Comparison of ENCODE assay signal across 9 cellular contexts in genomic region chr16:3106205-3106928, GRCh38. TPM values are rescaled to one million over a fixed set of nuclear protein-coding genes. Genes with fewer than 3 reads are reported as not detected.
DNase-seq lines count a peak whose midpoint lies in the region; ATAC-seq and TF ChIP-seq lines count a peak whose summit lies in the region.
"Had no signal": no experiment of that assay in that cellular context is flagged by ENCODE, and none has a peak within 500 bp of the region (broad histone marks: within the 10 kb centered on the region; RNA-seq: fewer than 3 reads in every experiment).

No MANE protein-coding gene starts in this region.

- H3K4me2 ChIP-seq in mesendoderm (ENCODE audit: low read length) = peak overlapping the region; percentile 55

- TF ChIP-seq CTCF in CD8-positive, alpha-beta T cell (IDR thresholded peaks at IDR 0.05) = no peak

- H3K9me3 Mint-ChIP-seq in CD8-positive, alpha-beta T cell = no peaks in the 10 kb centered on the region
- H3K9me3 Mint-ChIP-seq in effector memory CD8-positive, alpha-beta T cell = no peaks in the 10 kb centered on the region

- H3K9ac ChIP-seq in mesendoderm (ENCODE audit: low read length) = peak overlapping the region; percentile 87

- no peaks in the 10 kb centered on the region for H3K79me2 ChIP-seq in mesendoderm (ENCODE audit: control insufficient read depth, insufficient read depth, low read length)

- no peak overlapping the region for H2BK120ac ChIP-seq in mesendoderm (ENCODE audit: low read depth, low read length)

- H3K79me1 ChIP-seq in mesendoderm (ENCODE audit: low read length) = no peaks in the 10 kb centered on the region

- intact Hi-C loops in CD8-positive, alpha-beta T cell (cut with DNase I, micrococcal nuclease) = loop anchor here (1.0 kb wide), 6 partner anchors 18 to 505 kb away; partner anchors contain the start of genes PKMYT1 (in 1 of the 2) and SLX4 (in 1 of the 2)

- peak overlapping the region; percentile 92 for H3K4ac ChIP-seq in mesendoderm (ENCODE audit: low read depth, low read length)

- ATAC-seq in CD8-positive, alpha-beta T cell = peak; percentile 94
- peak; percentile 75 for ATAC-seq in GM19467 (IDR thresholded peaks at IDR 0.05; ENCODE audit: unreplicated experiment)
- ATAC-seq in effector memory CD8-positive, alpha-beta T cell (replicated peaks) = peak; percentile 85

- peak overlapping the region; percentile 86 for H3K4me3 Mint-ChIP-seq in CD8-positive, alpha-beta T cell
- peak overlapping the region; percentile 90 to 94 for H3K4me3 Mint-ChIP-seq in effector memory CD8-positive, alpha-beta T cell

- no peaks in the 10 kb centered on the region for H3K36me3 Mint-ChIP-seq in CD8-positive, alpha-beta T cell
- H3K36me3 Mint-ChIP-seq in effector memory CD8-positive, alpha-beta T cell (ENCODE audit: insufficient read depth) = peaks cover 14% of the 10 kb centered on the region

- H3K4me3 ChIP-seq in CD8-positive, alpha-beta T cell (ENCODE audit: low read depth, low read length) = peak overlapping the region; percentile 77
- H3K4me3 ChIP-seq in mesendoderm (ENCODE audit: low read length) = peak overlapping the region; percentile 66

- H3K4me1 ChIP-seq in CD8-positive, alpha-beta T cell (ENCODE audit: insufficient read depth, low read length) = peaks cover 24% of the 10 kb centered on the region
- H3K4me1 ChIP-seq in mesendoderm (ENCODE audit: control insufficient read depth, low read depth, low read length) = no peaks in the 10 kb centered on the region

- no peak overlapping the region for H2AK5ac ChIP-seq in mesendoderm (ENCODE audit: low read length)

- no peak overlapping the region for H4K5ac ChIP-seq in mesendoderm (ENCODE audit: low read length)

- H3K9me3 ChIP-seq in CD8-positive, alpha-beta T cell (ENCODE audit: low read length) = no peaks in the 10 kb centered on the region

- no peaks in the 10 kb centered on the region for H3K36me3 ChIP-seq in CD8-positive, alpha-beta T cell (ENCODE audit: insufficient read depth, low read length)
- no peaks in the 10 kb centered on the region for H3K36me3 ChIP-seq in mesendoderm (ENCODE audit: control insufficient read depth, insufficient read depth, low read length)

- H2BK5ac ChIP-seq in mesendoderm (ENCODE audit: low read length) = no peak overlapping the region

- H3K56ac ChIP-seq in mesendoderm (ENCODE audit: low read length) = peak overlapping the region; percentile 89

- H3K4me1 Mint-ChIP-seq in CD8-positive, alpha-beta T cell (ENCODE audit: low read depth) = peaks cover 26% of the 10 kb centered on the region
- H3K4me1 Mint-ChIP-seq in effector memory CD8-positive, alpha-beta T cell (ENCODE audit: low read depth in 2 of 2) = peaks cover 20 to 27% of the 10 kb centered on the region in 2 donors

- peak overlapping the region; percentile 89 for H3K27ac Mint-ChIP-seq in CD8-positive, alpha-beta T cell
- peak overlapping the region; percentile 90 to 94 for H3K27ac Mint-ChIP-seq in effector memory CD8-positive, alpha-beta T cell

- H3K27me3 ChIP-seq in CD8-positive, alpha-beta T cell (ENCODE audit: insufficient read depth, low read length) = no peaks in the 10 kb centered on the region
- no peaks in the 10 kb centered on the region for H3K27me3 ChIP-seq in mesendoderm (ENCODE audit: insufficient read depth, low read length, poor library complexity)

- H3K23ac ChIP-seq in mesendoderm (ENCODE audit: low read length) = no peak overlapping the region

- peak; percentile 79 to 93 (median 89) for DNase-seq in CD8-positive, alpha-beta T cell
- peak; percentile 83 for DNase-seq in HT1080 (ENCODE audit: low read depth)
- DNase-seq in NK-92 (lab: John Stamatoyannopoulos, UW; ENCODE audit: unreplicated experiment) = peak; percentile 51
- peak; percentile 72 to 90 (median 80) for DNase-seq in activated CD8-positive, alpha-beta memory T cell treated with anti-CD3 and anti-CD28 coated beads for 48 hours (ENCODE audit: low read depth in 2 of 3, low spot score in 2 of 3)
- peak; percentile 85 to 88 (median 86) for DNase-seq in effector memory CD8-positive, alpha-beta T cell
- peak; percentile 95 for DNase-seq in mesendoderm
- peak; percentile 74 for DNase-seq in stimulated activated CD8-positive, alpha-beta memory T cell treated with anti-CD3 and anti-CD28 coated beads, Interleukin-12 subunit alpha, Interleukin-12 subunit beta, amount 100 ng/mL, for 24 hours (ENCODE audit: extremely low read depth)

- POLR2A ChIA-PET in CD8-positive, alpha-beta T cell (lab: Charles Lee) = interaction anchor here (1.0 to 2.6 kb wide), 7 partner anchors 11 to 105 kb away, joined by 3 to 7 read pairs (median 3); partner anchors contain the start of gene ZNF213

- H4K8ac ChIP-seq in mesendoderm (ENCODE audit: low read depth, low read length) = peak overlapping the region; percentile 100

- H3K27ac ChIP-seq in CD8-positive, alpha-beta T cell (ENCODE audit: low read depth, low read length) = peak overlapping the region; percentile 75
- H3K27ac ChIP-seq in mesendoderm (ENCODE audit: low read depth, low read length) = no peak overlapping the region

- peak overlapping the region; percentile 81 for H3K18ac ChIP-seq in mesendoderm (ENCODE audit: low read length)

- H3K27me3 Mint-ChIP-seq in CD8-positive, alpha-beta T cell (ENCODE audit: low read depth) = no peaks in the 10 kb centered on the region
- no peaks in the 10 kb centered on the region for H3K27me3 Mint-ChIP-seq in effector memory CD8-positive, alpha-beta T cell

- WGBS in mesendoderm (ENCODE audit: extremely low coverage, insufficient coverage, low lambda C conversion rate) = no CpG with 5 or more reads among the region's 74 CpGs

- H2BK15ac ChIP-seq in mesendoderm (replicated peaks; ENCODE audit: low read depth) = no peak overlapping the region

- CTCF ChIA-PET in CD8-positive, alpha-beta T cell (lab: Charles Lee) = interaction anchor here (1.1 to 15.1 kb wide), 3 partner anchors 10 to 47 kb away, joined by 5 to 256 read pairs (median 17); no protein-coding TSS in a partner anchor

RNA-seq across cellular contexts. Expression of gene ZNF205, which starts 6.0 kb away (rescaled TPM):
- not detected for total RNA-seq in CD8-positive, alpha-beta T cell
- 15.3 and 16.6 TPM in 2 replicates for total RNA-seq in HT1080 (2014; rRNA removed; shearing (Covaris generic))
- 10.6 and 10.9 TPM in 2 replicates for polyA plus RNA-seq in HT1080 (2015; cell fraction: cytosol; rRNA removed)
- 11.1 and 14.4 TPM in 2 replicates for polyA plus RNA-seq in HT1080 (2015; cell fraction: nucleus; rRNA removed)
- polyA plus RNA-seq in mesendoderm (2013, experiment 1 of 2) = 9.9 TPM
- 9.8 TPM for polyA plus RNA-seq in mesendoderm (2013, experiment 2 of 2)

RNA-seq across cellular contexts. Expression of gene ZSCAN10, which starts 7.3 kb away (rescaled TPM):
- total RNA-seq in CD8-positive, alpha-beta T cell = under 1 TPM in 1 of 2 experiments, not detected in 1; 0.62 TPM
- not detected in 2 replicates for total RNA-seq in HT1080 (2014; rRNA removed; shearing (Covaris generic))
- polyA plus RNA-seq in HT1080 (2015; cell fraction: cytosol; rRNA removed) = not detected in 2 replicates
- polyA plus RNA-seq in HT1080 (2015; cell fraction: nucleus; rRNA removed) = 0.20 and 0.62 TPM in 2 replicates
- 102 TPM for polyA plus RNA-seq in mesendoderm (2013, experiment 1 of 2)
- 104 TPM for polyA plus RNA-seq in mesendoderm (2013, experiment 2 of 2)
- total RNA-seq: glomerular endothelial cell had no signal

RNA-seq across cellular contexts. Expression of gene ZNF213, which starts 28.5 kb away (rescaled TPM):
- total RNA-seq in CD8-positive, alpha-beta T cell = 1 to 10 TPM; 1.8 to 2.2 TPM
- total RNA-seq in HT1080 (2014; rRNA removed; shearing (Covaris generic)) = 3.8 and 4.6 TPM in 2 replicates
- 9.6 and 9.9 TPM in 2 replicates for polyA plus RNA-seq in HT1080 (2015; cell fraction: cytosol; rRNA removed)
- polyA plus RNA-seq in HT1080 (2015; cell fraction: nucleus; rRNA removed) = 6.5 and 8.4 TPM in 2 replicates
- 4.3 TPM for polyA plus RNA-seq in mesendoderm (2013, experiment 1 of 2)
- polyA plus RNA-seq in mesendoderm (2013, experiment 2 of 2) = 4.6 TPM

RNA-seq across cellular contexts. Expression of gene IL32, which starts 40.9 kb away (rescaled TPM):
- total RNA-seq in CD8-positive, alpha-beta T cell = 100 to 1,000 TPM; 123 to 127 TPM
- 1.6 and 2.5 TPM in 2 replicates for total RNA-seq in HT1080 (2014; rRNA removed; shearing (Covaris generic))
- polyA plus RNA-seq in HT1080 (2015; cell fraction: cytosol; rRNA removed) = 9.1 and 10.0 TPM in 2 replicates
- 8.3 and 10.9 TPM in 2 replicates for polyA plus RNA-seq in HT1080 (2015; cell fraction: nucleus; rRNA removed)
- polyA plus RNA-seq in mesendoderm (2013, experiment 1 of 2) = 7.4 TPM
- polyA plus RNA-seq in mesendoderm (2013, experiment 2 of 2) = 6.8 TPM

Comparison
In these comparisons a context has a peak if more than half of its experiments do, and no peak if none do; other contexts are left out.
1. RNA of gene ZNF205, which starts 6.0 kb away (total RNA-seq): 15.3 to 16.6 TPM in HT1080; not detected in CD8-positive, alpha-beta T cell; every median in the first group is over 10 times any median in the second.
2. Peak in every context shown above with its lines, with median percentiles within 50 percentile points of each other: ATAC-seq and DNase-seq.